Comparison of ENCODE assay signal across 26 cellular contexts in the genomic region with DNA sequence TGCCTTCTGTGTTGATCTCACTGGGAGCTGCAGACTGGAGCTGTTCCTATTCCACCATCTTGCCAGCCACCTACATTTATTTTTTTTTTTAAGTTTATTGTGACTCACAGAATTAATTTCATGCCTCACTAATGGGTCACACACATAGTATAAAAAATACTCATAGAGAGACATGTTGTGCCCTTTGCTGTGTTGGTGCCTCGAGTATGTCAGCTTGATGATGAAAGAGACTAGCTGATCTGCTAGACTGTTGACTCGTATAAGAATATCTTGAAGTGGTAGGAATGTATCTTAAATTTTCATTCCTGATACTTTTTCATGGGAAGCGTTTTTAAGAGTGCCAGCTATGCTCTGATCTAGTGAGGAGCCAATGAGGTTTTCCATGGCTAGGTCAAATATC.
"Had no signal": no experiment of that assay in that cellular context is flagged by ENCODE, and none has a peak within 500 bp of the region (broad histone marks: within the 10 kb centered on the region; RNA-seq: fewer than 3 reads in every experiment).

No MANE protein-coding gene starts in this region.

- H3K4me3 ChIP-seq: ascending aorta, pancreas, psoas muscle, right atrium auricular region, stomach, thyroid gland, upper lobe of left lung, vagina had no signal

- FAIRE-seq: keratinocyte, pancreas had no signal

- H3K36me3 ChIP-seq: ascending aorta, pancreas, right atrium auricular region, stomach, thyroid gland, upper lobe of left lung, vagina had no signal

- H3K27me3 ChIP-seq: ascending aorta, pancreas, right atrium auricular region, thyroid gland, upper lobe of left lung, vagina had no signal

- DNase-seq: activated CD4-positive, alpha-beta memory T cell treated with anti-CD3 and anti-CD28 coated beads for 36 hours; activated CD4-positive, alpha-beta T cell treated with anti-CD3 and anti-CD28 coated beads, Interleukin-2, amount 10 ng/mL, durations not matched to agents 24 days and 14 days; activated CD8-positive, alpha-beta memory T cell treated with anti-CD3 and anti-CD28 coated beads, Interleukin-2, amount 50 U/mL, for 4 hours; activated effector memory CD4-positive, alpha-beta T cell treated with anti-CD3 and anti-CD28 coated beads, Interleukin-2, amount 50 U/mL, for 16 hours; activated naive CD4-positive, alpha-beta T cell treated with anti-CD3 and anti-CD28 coated beads for 36 hours; activated naive CD8-positive, alpha-beta T cell treated with anti-CD3 and anti-CD28 coated beads for 36 hours; activated T-cell treated with anti-CD3 and anti-CD28 coated beads, Interleukin-2, amount 50 U/mL, for 1 hour; cortex of kidney; endodermal cell; head of caudate nucleus; hippocampal formation; left cardiac atrium; naive B cell; nucleus accumbens; pancreas; psoas muscle; stimulated activated CD4-positive, alpha-beta T cell treated with anti-CD3 and anti-CD28 coated beads, Interleukin-15, amount 100 ng/mL, for 24 hours; stimulated activated CD4-positive, alpha-beta T cell treated with anti-CD3 and anti-CD28 coated beads, Interleukin-2, amount 100 ng/mL, for 24 hours; stimulated activated naive B cell treated with anti-CD40 and anti-IgM and Interleukin-4, amounts not matched to agents 10 μg/mL and 1 μg/mL and 100 μg/mL, for 72 hours; stomach; thyroid gland; upper lobe of left lung had no signal

- ATAC-seq: left cardiac atrium; pancreas; psoas muscle; stimulated activated naive B cell treated with anti-CD40 and anti-IgM and Interleukin-4, amounts not matched to agents 10 μg/mL and 1 μg/mL and 100 μg/mL, for 72 hours had no signal
